ENCODE assay signal across 22 cellular contexts in genomic region chr12:12461281-12461922, GRCh38.
A peak's percentile ranks its signal among the peaks of the same experiment; 100 is the strongest.
DNase-seq lines count a peak whose midpoint lies in the region; ATAC-seq, FAIRE-seq and TF ChIP-seq lines count a peak whose summit lies in the region.
"Had no signal": no experiment of that assay in that cellular context is flagged by ENCODE, and none has a peak within 500 bp of the region (broad histone marks: within the 10 kb centered on the region; RNA-seq: fewer than 3 reads in every experiment).

No MANE protein-coding gene starts in this region.

- peaks cover 14% of the 10 kb centered on the region in 2 donors for H3K36me3 Mint-ChIP-seq in CD4-positive, alpha-beta memory T cell
- H3K36me3 Mint-ChIP-seq in activated T-helper 17 cell treated with anti-CD3 and anti-CD28 coated beads, Interleukin-2, amount 50 U/mL, for 72 hours (ENCODE audit: low read depth) = peaks cover 44% of the 10 kb centered on the region
- peaks cover 0 to 8% (median 6%) of the 10 kb centered on the region in 3 donors for H3K36me3 Mint-ChIP-seq in naive thymus-derived CD8-positive, alpha-beta T cell
- H3K36me3 Mint-ChIP-seq: WTC11 had no signal

- CTCF ChIA-PET in CD4-positive, alpha-beta memory T cell (lab: Charles Lee; ENCODE audit: partially characterized antibody) = interaction anchor here (0.8 to 6.8 kb wide), 6 partner anchors 12 to 195 kb away, joined by 3 to 48 read pairs (median 4); no protein-coding TSS in a partner anchor

- H3K9me3 Mint-ChIP-seq in CD4-positive, alpha-beta memory T cell = peaks cover 0 to 2% (median 0%) of the 10 kb centered on the region in 8 donors
- no peaks in the 10 kb centered on the region for H3K9me3 Mint-ChIP-seq in activated T-helper 17 cell treated with anti-CD3 and anti-CD28 coated beads, Interleukin-2, amount 50 U/mL, for 72 hours
- H3K9me3 Mint-ChIP-seq in naive thymus-derived CD8-positive, alpha-beta T cell = no peaks in the 10 kb centered on the region
- H3K9me3 Mint-ChIP-seq: H9, WTC11 had no signal

- peak overlapping the region in 7 of 8 donors; percentile 61 to 84 (median 76) for H3K4me3 Mint-ChIP-seq in CD4-positive, alpha-beta memory T cell
- peak overlapping the region; percentile 72 for H3K4me3 Mint-ChIP-seq in activated T-helper 17 cell treated with anti-CD3 and anti-CD28 coated beads, Interleukin-2, amount 50 U/mL, for 72 hours
- H3K4me3 Mint-ChIP-seq in naive thymus-derived CD8-positive, alpha-beta T cell = peak overlapping the region in 2 of 10 donors; percentile 29 to 61
- H3K4me3 Mint-ChIP-seq: H9, WTC11 had no signal

- no peaks in the 10 kb centered on the region for H3K9me3 ChIP-seq in CD4-positive, alpha-beta memory T cell (ENCODE audit: control insufficient read depth in 1 of 2, low read length in 2 of 2)
- H3K9me3 ChIP-seq in kidney (ENCODE audit: control insufficient read depth in 1 of 2, low read length in 2 of 2) = no peaks in the 10 kb centered on the region
- H3K9me3 ChIP-seq: esophagus squamous epithelium, tibial nerve had no signal

- ATAC-seq in activated T-helper 17 cell treated with anti-CD3 and anti-CD28 coated beads, Interleukin-2, amount 50 U/mL, for 72 hours (replicated peaks) = peak; percentile 43
- ATAC-seq in naive thymus-derived CD8-positive, alpha-beta T cell = no peak
- ATAC-seq in HG03460 (IDR thresholded peaks at IDR 0.05; ENCODE audit: unreplicated experiment) = no peak
- ATAC-seq: right cardiac atrium, WTC11 had no signal

- DNase-seq in CD4-positive, alpha-beta memory T cell = no peak
- peak; percentile 37 for DNase-seq in NCI-H510A (lab: John Stamatoyannopoulos, UW)
- DNase-seq in naive thymus-derived CD8-positive, alpha-beta T cell = no peak
- DNase-seq in kidney = no peak
- no peak for DNase-seq in SIG-M5 (lab: John Stamatoyannopoulos, UW)
- DNase-seq in GM19238 (ENCODE audit: insufficient read length, low spot score) = no peak
- DNase-seq: AML-193; dorsolateral prefrontal cortex; esophagus squamous epithelium; H9; head of caudate nucleus; NCI-H1436; NK-92 treated with Interleukin-12 subunit alpha and Interleukin-12 subunit beta, amount 100 ng/mL, for 24 hours; right cardiac atrium had no signal

- POLR2A ChIA-PET in CD4-positive, alpha-beta memory T cell (lab: Charles Lee; ENCODE audit: partially characterized antibody) = interaction anchor here (1.0 to 28.3 kb wide), 9 partner anchors 20 to 262 kb away, joined by 3 to 970 read pairs (median 5); no protein-coding TSS in a partner anchor
- POLR2A ChIA-PET in naive thymus-derived CD8-positive, alpha-beta T cell (lab: Charles Lee) = interaction anchor here (0.6 to 0.7 kb wide), 3 partner anchors 264 to 510 kb away, joined by 3 to 8 read pairs (median 3); no protein-coding TSS in a partner anchor

- H3K9ac ChIP-seq in kidney (ENCODE audit: low read length in 2 of 2) = no peak overlapping the region

- peak overlapping the region; percentile 80 to 95 (median 91) for H3K27ac Mint-ChIP-seq in CD4-positive, alpha-beta memory T cell
- peak overlapping the region; percentile 83 for H3K27ac Mint-ChIP-seq in activated T-helper 17 cell treated with anti-CD3 and anti-CD28 coated beads, Interleukin-2, amount 50 U/mL, for 72 hours
- H3K27ac Mint-ChIP-seq in naive thymus-derived CD8-positive, alpha-beta T cell = peak overlapping the region in 8 of 10 donors; percentile 11 to 67 (median 46)
- H3K27ac Mint-ChIP-seq: H9, WTC11 had no signal

- no peak for TF ChIP-seq CTCF in kidney (IDR thresholded peaks at IDR 0.05; ENCODE audit: borderline replicate concordance, extremely low read depth, insufficient read depth)

- H3K27me3 ChIP-seq in CD4-positive, alpha-beta memory T cell (ENCODE audit: insufficient read depth, low read length) = no peaks in the 10 kb centered on the region
- H3K27me3 ChIP-seq: dorsolateral prefrontal cortex, esophagus squamous epithelium, tibial nerve had no signal

- H3K4me3 ChIP-seq in CD4-positive, alpha-beta memory T cell (ENCODE audit: low read length in 2 of 2) = peak overlapping the region in 1 of 2 donors; percentile 2
- H3K4me3 ChIP-seq in kidney (ENCODE audit: low read length in 2 of 2) = no peak overlapping the region
- H3K4me3 ChIP-seq: dorsolateral prefrontal cortex, esophagus squamous epithelium, tibial nerve had no signal

- peaks cover 51 to 83% (median 63%) of the 10 kb centered on the region in 4 donors for H3K4me1 Mint-ChIP-seq in CD4-positive, alpha-beta memory T cell
- H3K4me1 Mint-ChIP-seq in activated T-helper 17 cell treated with anti-CD3 and anti-CD28 coated beads, Interleukin-2, amount 50 U/mL, for 72 hours = peaks cover 56% of the 10 kb centered on the region
- H3K4me1 Mint-ChIP-seq in naive thymus-derived CD8-positive, alpha-beta T cell = peaks cover 15 to 33% (median 28%) of the 10 kb centered on the region in 4 donors

- H3K27ac ChIP-seq in CD4-positive, alpha-beta memory T cell (ENCODE audit: low read depth, low read length) = peak overlapping the region; percentile 21
- no peak overlapping the region for H3K27ac ChIP-seq in kidney (ENCODE audit: low read depth in 2 of 2, low read length in 2 of 2)
- H3K27ac ChIP-seq: esophagus squamous epithelium, tibial nerve had no signal

- no peaks in the 10 kb centered on the region for H3K27me3 Mint-ChIP-seq in CD4-positive, alpha-beta memory T cell
- no peaks in the 10 kb centered on the region for H3K27me3 Mint-ChIP-seq in activated T-helper 17 cell treated with anti-CD3 and anti-CD28 coated beads, Interleukin-2, amount 50 U/mL, for 72 hours
- no peaks in the 10 kb centered on the region for H3K27me3 Mint-ChIP-seq in naive thymus-derived CD8-positive, alpha-beta T cell

- FAIRE-seq in kidney (lab: Jason Lieb, UNC) = no peak
- FAIRE-seq: bronchial epithelial cell, D721Med, HTR-8/SVneo, islet of Langerhans had no signal

- H3K36me3 ChIP-seq in CD4-positive, alpha-beta memory T cell (ENCODE audit: insufficient read depth, low read length) = no peaks in the 10 kb centered on the region
- H3K36me3 ChIP-seq in kidney (ENCODE audit: control insufficient read depth in 1 of 2, insufficient read depth in 2 of 2, low read length in 2 of 2) = no peaks in the 10 kb centered on the region

- intact Hi-C loops in CD4-positive, alpha-beta memory T cell (cut with micrococcal nuclease) = no loop called here
- intact Hi-C loops in kidney (cut with DNase I) = no loop called here

- H3K4me1 ChIP-seq in CD4-positive, alpha-beta memory T cell (ENCODE audit: insufficient read depth, low read length) = peaks cover 70% of the 10 kb centered on the region
- no peaks in the 10 kb centered on the region for H3K4me1 ChIP-seq in kidney (ENCODE audit: control insufficient read depth in 1 of 2, insufficient read depth in 1 of 2, low read depth in 1 of 2, low read length in 2 of 2)
- H3K4me1 ChIP-seq: esophagus squamous epithelium had no signal
